1 cellular context compared by ENCODE assay signal in genomic region chr7:106451171-106451570, GRCh38.
TF ChIP-seq lines count a peak whose summit lies in the region.

No MANE protein-coding gene starts in this region.

TF ChIP-seq in K562, 482 proteins besides CTCF, POLR2A, EP300 and RAD21 (continued from another document and continues in another):
- TF ChIP-seq ZNF592 (IDR thresholded peaks at IDR 0.05) (peak; percentile 86), RBM15 (IDR thresholded peaks at IDR 0.05; ENCODE audit: insufficient read depth, low read length) (no peak), LEF1 (IDR thresholded peaks at IDR 0.05) (no peak), ZNF778 (CRISPR knock-in tag; IDR thresholded peaks at IDR 0.05) (no peak), HNRNPH1 (optimal IDR thresholded peaks at IDR 0.05; ENCODE audit: low read depth, low read length) (no peak), SIRT6 (IDR thresholded peaks at IDR 0.05; ENCODE audit: low read depth, low read length) (no peak), GTF2A2 (tag; IDR thresholded peaks at IDR 0.05) (peak; percentile 75), PBX2 (CRISPR knock-in tag; IDR thresholded peaks at IDR 0.05; ENCODE audit: low read depth) (no peak), PBX2 (tag; conservative IDR thresholded peaks at IDR 0.05; ENCODE audit: low read depth) (0 out of 2 replicates have a peak, but pooled peaks have one; percentile 29), ZNF3 (CRISPR knock-in tag; IDR thresholded peaks at IDR 0.05) (no peak), ZNF398 (CRISPR knock-in tag; IDR thresholded peaks at IDR 0.05) (peak; percentile 43; the same call in 1 of the 2 replicates), SRF (CRISPR knock-in tag; IDR thresholded peaks at IDR 0.05) (no peak), ZMIZ1 (IDR thresholded peaks at IDR 0.05; ENCODE audit: low read depth in 2 of 2, low read length in 2 of 2) (no peak), ZNF740 (CRISPR knock-in tag; IDR thresholded peaks at IDR 0.05) (no peak), ZNF740 (tag; IDR thresholded peaks at IDR 0.05) (no peak; a peak in 2 of 4 replicates), ZNF124 (CRISPR knock-in tag; IDR thresholded peaks at IDR 0.05) (no peak), ZBTB8A (IDR thresholded peaks at IDR 0.05; ENCODE audit: partially characterized antibody) (no peak), ZNF274 (IDR thresholded peaks at IDR 0.05; ENCODE audit: borderline replicate concordance, low read depth, low read length) (no peak), KLF6 (CRISPR knock-in tag; IDR thresholded peaks at IDR 0.05; ENCODE audit: borderline replicate concordance) (peak; percentile 33; the same call in 1 of the 2 replicates), ZNF79 (CRISPR knock-in tag; IDR thresholded peaks at IDR 0.05; ENCODE audit: low read depth) (no peak), BRF2 (IDR thresholded peaks at IDR 0.05; ENCODE audit: borderline replicate concordance, insufficient read depth, insufficient read length) (no peak), SAFB (IDR thresholded peaks at IDR 0.05; ENCODE audit: borderline replicate concordance, low read depth, low read length) (no peak), HNRNPLL (IDR thresholded peaks at IDR 0.05; ENCODE audit: low read depth, low read length, poor library complexity, severe bottlenecking) (no peak), TCF3 (CRISPR knock-in tag; IDR thresholded peaks at IDR 0.05) (no peak), E4F1 (CRISPR knock-in tag; IDR thresholded peaks at IDR 0.05; ENCODE audit: borderline replicate concordance) (no peak), ZNF318 (IDR thresholded peaks at IDR 0.05; ENCODE audit: borderline replicate concordance in 1 of 2, low read depth in 1 of 2) (no peak), ETV6 (IDR thresholded peaks at IDR 0.05; ENCODE audit: borderline replicate concordance in 1 of 2, low read depth in 2 of 2, low read length in 1 of 2) (no peak), ETV6 (CRISPR knock-in tag; IDR thresholded peaks at IDR 0.05; ENCODE audit: borderline replicate concordance) (no peak)
